Comparison of ENCODE assay signal across 31 cellular contexts in the genomic region with DNA sequence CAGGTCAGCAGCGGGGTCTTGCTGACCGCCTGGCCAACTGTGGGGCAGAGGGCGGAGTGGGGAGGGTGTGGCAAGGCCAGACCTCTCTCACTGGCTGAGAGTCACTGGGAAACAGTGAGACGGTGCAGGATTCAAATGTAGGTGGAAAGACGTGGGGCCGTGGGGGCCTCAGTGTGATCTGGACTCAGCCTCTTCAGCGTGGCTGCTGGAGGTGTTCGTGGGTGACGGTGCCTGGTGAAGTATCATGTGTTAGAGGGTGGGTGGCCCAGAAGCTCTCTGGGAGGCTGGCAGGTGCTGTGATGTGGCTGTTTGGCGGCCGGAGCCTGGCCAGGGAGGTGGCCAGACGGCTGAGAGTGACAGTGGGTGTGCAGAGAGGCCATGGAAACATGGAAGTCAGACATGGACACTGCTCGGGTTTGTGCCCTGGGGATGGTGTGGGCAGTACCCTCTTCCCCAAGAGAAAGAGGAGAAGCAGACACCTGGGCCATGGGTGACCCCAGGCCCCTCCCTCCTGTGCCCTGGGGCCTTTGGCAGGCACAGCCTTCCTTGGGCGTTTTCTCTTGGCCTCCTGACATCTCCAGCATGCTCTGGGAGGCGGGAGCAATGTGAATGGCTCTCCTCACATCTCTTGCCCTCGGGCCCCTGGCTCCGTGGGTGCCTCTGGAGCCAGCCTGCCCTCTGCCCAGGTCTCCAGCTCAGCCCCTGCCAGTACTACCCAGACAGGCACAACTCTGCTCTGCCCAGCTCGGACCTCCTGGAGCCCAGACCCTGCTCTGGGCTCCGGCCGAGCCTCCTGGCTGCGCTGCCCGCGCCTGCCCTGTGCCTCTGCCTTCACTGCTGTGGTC. TPM values are rescaled to one million over a fixed set of nuclear protein-coding genes. Genes with fewer than 3 reads are reported as not detected.
DNase-seq lines count a peak whose midpoint lies in the region; ATAC-seq, FAIRE-seq and TF ChIP-seq lines count a peak whose summit lies in the region.
"Had no signal": no experiment of that assay in that cellular context is flagged by ENCODE, and none has a peak within 500 bp of the region (broad histone marks: within the 10 kb centered on the region; RNA-seq: fewer than 3 reads in every experiment).

No MANE protein-coding gene starts in this region.

- H3K27ac ChIP-seq in right lobe of liver (no peak overlapping the region), HepG2 (ENCODE audit: extremely low read length, insufficient read depth, low read length) (no peak overlapping the region), mesenchymal stem cell (ENCODE audit: low read length, poor library complexity, severe bottlenecking) (no peak overlapping the region), upper lobe of right lung (no peak overlapping the region)
- H3K27ac ChIP-seq: A549 had no signal

- H2BK12ac ChIP-seq in mesenchymal stem cell (ENCODE audit: low read length in 2 of 2), result no peak overlapping the region

- no peak overlapping the region for H3K14ac ChIP-seq in mesenchymal stem cell (ENCODE audit: low read length in 2 of 2)

- WGBS in right lobe of liver (ENCODE audit: insufficient coverage, low coverage, low lambda C conversion rate, missing lambda C conversion rate), result 77% methylated on average over 7 of the region's 23 CpGs
- WGBS in HepG2 (ENCODE audit: low lambda C conversion rate), result 97% methylated on average over 15 of the region's 23 CpGs
- WGBS in mesenchymal stem cell, result 89% methylated on average over 23 of the region's 23 CpGs

- no peaks in the 10 kb centered on the region for H3K4me1 ChIP-seq in right lobe of liver
- H3K4me1 ChIP-seq in HepG2 (ENCODE audit: insufficient read depth, low read length), result peaks cover 10% of the 10 kb centered on the region; the same call in 1 of the 2 replicates
- H3K4me1 ChIP-seq in mesenchymal stem cell (ENCODE audit: control insufficient read depth, insufficient read depth, low read depth, low read length), result peaks cover 11% of the 10 kb centered on the region
- H3K4me1 ChIP-seq in upper lobe of right lung, result peaks cover 20% of the 10 kb centered on the region
- H3K4me1 ChIP-seq: A549 had no signal

- CTCF ChIA-PET in HepG2 (lab: Yijun Ruan, JAX; ENCODE audit: low intra/inter-chr PET ratio, low total read pairs), result no interaction called here

- H3K79me2 ChIP-seq in HepG2 (ENCODE audit: insufficient read depth, low read length), result no peaks in the 10 kb centered on the region

- peaks cover 32% of the 10 kb centered on the region for H3K27me3 Mint-ChIP-seq in glutamatergic neuron (ENCODE audit: unreplicated experiment)
- H3K27me3 Mint-ChIP-seq in stimulated activated memory B cell treated with anti-CD40 and anti-IgM and Interleukin-4, amounts not matched to agents 10 μg/mL and 1 μg/mL and 100 μg/mL, for 72 hours, result peaks cover 16% of the 10 kb centered on the region
- H3K27me3 Mint-ChIP-seq: activated B cell treated with CpG ODN at 0.5 μM for 24 hours; activated naive CD4-positive, alpha-beta T cell treated with anti-CD3 and anti-CD28 coated beads, Interleukin-2, amount 50 U/mL, for 24 hours had no signal

- intact Hi-C loops in right lobe of liver (cut with DNase I), result no loop called here
- intact Hi-C loops in HepG2 (cut with micrococcal nuclease; ENCODE audit: unreplicated experiment), result no loop called here
- intact Hi-C loops in upper lobe of right lung (cut with DNase I), result no loop called here

- in situ Hi-C loops in HepG2 (cut with HindIII; ENCODE audit: extremely low pct_ligation_motif_present, low pct_unique_long_range_greater_than_20kb), result no loop called here

- H2BK5ac ChIP-seq in mesenchymal stem cell (ENCODE audit: low read depth, low read length, poor library complexity, severe bottlenecking), result no peak overlapping the region

- H4K20me1 ChIP-seq in HepG2 (ENCODE audit: insufficient read depth, low read length), result no peaks in the 10 kb centered on the region; the same call in 1 of the 2 replicates

- H3K9me3 ChIP-seq in right lobe of liver (no peaks in the 10 kb centered on the region), HepG2 (ENCODE audit: low read length) (no peaks in the 10 kb centered on the region), mesenchymal stem cell (ENCODE audit: control insufficient read depth, low read length) (no peaks in the 10 kb centered on the region), upper lobe of right lung (no peaks in the 10 kb centered on the region)
- H3K9me3 ChIP-seq: A549 had no signal

- H3K23ac ChIP-seq in mesenchymal stem cell (ENCODE audit: low read length in 2 of 2), result no peak overlapping the region

- H3K4ac ChIP-seq in mesenchymal stem cell (ENCODE audit: low read depth in 1 of 2, low read length in 2 of 2), result no peak overlapping the region

- H3K79me1 ChIP-seq in mesenchymal stem cell (replicated peaks; ENCODE audit: low read length, poor library complexity, severe bottlenecking), result no peaks in the 10 kb centered on the region

- TF ChIP-seq POLR2A in right lobe of liver (IDR thresholded peaks at IDR 0.05) (no peak), HepG2 (IDR thresholded peaks at IDR 0.05; ENCODE audit: insufficient read depth in 1 of 2, low read depth in 2 of 2, low read length in 2 of 2) (no peak)

- ATAC-seq in right lobe of liver (no peak), HepG2 (no peak), upper lobe of right lung (no peak)
- ATAC-seq in stimulated activated memory B cell treated with anti-CD40 and anti-IgM and Interleukin-4, amounts not matched to agents 10 μg/mL and 1 μg/mL and 100 μg/mL, for 72 hours, result no peak
- ATAC-seq: A549; CD8-positive, alpha-beta T cell; Panc1; T-cell had no signal

- peaks cover 1% of the 10 kb centered on the region for H3K4me1 Mint-ChIP-seq in glutamatergic neuron (ENCODE audit: low read depth, unreplicated experiment)
- peaks cover 39% of the 10 kb centered on the region for H3K4me1 Mint-ChIP-seq in stimulated activated memory B cell treated with anti-CD40 and anti-IgM and Interleukin-4, amounts not matched to agents 10 μg/mL and 1 μg/mL and 100 μg/mL, for 72 hours

- H4K91ac ChIP-seq in mesenchymal stem cell (ENCODE audit: low read length), result no peak overlapping the region

- TF ChIP-seq CTCF in right lobe of liver (IDR thresholded peaks at IDR 0.05) (no peak), HepG2 (CRISPR knock-in tag; IDR thresholded peaks at IDR 0.05) (no peak), glutamatergic neuron (IDR thresholded peaks at IDR 0.05; ENCODE audit: partially characterized antibody, unreplicated experiment) (no peak), upper lobe of right lung (IDR thresholded peaks at IDR 0.05) (no peak)

- no peak overlapping the region for H2AK5ac ChIP-seq in mesenchymal stem cell (ENCODE audit: low read length, severe bottlenecking)

- no peak overlapping the region for H3K9ac ChIP-seq in HepG2 (ENCODE audit: insufficient read depth, low read depth, low read length)
- no peak overlapping the region for H3K9ac ChIP-seq in mesenchymal stem cell (ENCODE audit: low read length)

- H3K36me3 Mint-ChIP-seq in glutamatergic neuron (ENCODE audit: unreplicated experiment), result peaks cover 8% of the 10 kb centered on the region
- H3K36me3 Mint-ChIP-seq in stimulated activated memory B cell treated with anti-CD40 and anti-IgM and Interleukin-4, amounts not matched to agents 10 μg/mL and 1 μg/mL and 100 μg/mL, for 72 hours, result no peaks in the 10 kb centered on the region
- H3K36me3 Mint-ChIP-seq: activated naive CD4-positive, alpha-beta T cell treated with anti-CD3 and anti-CD28 coated beads, Interleukin-2, amount 50 U/mL, for 24 hours; CD8-positive, alpha-beta T cell; T-cell had no signal

- no peak overlapping the region for H2BK120ac ChIP-seq in mesenchymal stem cell (ENCODE audit: low read depth, low read length)

- POLR2A ChIA-PET in HepG2 (lab: Yijun Ruan, JAX), result no interaction called here

- H3K4me3 ChIP-seq in right lobe of liver, result no peak overlapping the region
- no peak overlapping the region for H3K4me3 ChIP-seq in HepG2 (replicated peaks in 1 of 3; ENCODE audit: insufficient read depth in 1 of 3, low read depth in 2 of 3, low read length in 3 of 3)
- no peak overlapping the region for H3K4me3 ChIP-seq in mesenchymal stem cell (ENCODE audit: insufficient read depth in 1 of 2, low read depth in 1 of 2, low read length in 2 of 2)
- H3K4me3 ChIP-seq in upper lobe of right lung, result no peak overlapping the region
- H3K4me3 ChIP-seq: A549 had no signal

- H3K4me3 Mint-ChIP-seq in glutamatergic neuron (ENCODE audit: unreplicated experiment), result no peak overlapping the region
- H3K4me3 Mint-ChIP-seq in stimulated activated memory B cell treated with anti-CD40 and anti-IgM and Interleukin-4, amounts not matched to agents 10 μg/mL and 1 μg/mL and 100 μg/mL, for 72 hours, result no peak overlapping the region
- H3K4me3 Mint-ChIP-seq: activated B cell treated with CpG ODN at 0.5 μM for 24 hours; activated naive CD4-positive, alpha-beta T cell treated with anti-CD3 and anti-CD28 coated beads, Interleukin-2, amount 50 U/mL, for 24 hours; activated T-helper 1 cell treated with anti-CD3 and anti-CD28 coated beads, Interleukin-12 subunit alpha, Interleukin-12 subunit beta, Interleukin-2, Interleukin-4 antibody, amounts not matched to agents 30 ng/mL and 10 ng/mL and 1 ng/mL, durations not matched to agents 14 hours and 24 hours and 36 hours; CD8-positive, alpha-beta T cell; HFFc6; T-cell had no signal

- H3K27ac Mint-ChIP-seq in glutamatergic neuron (ENCODE audit: unreplicated experiment), result no peak overlapping the region
- no peak overlapping the region for H3K27ac Mint-ChIP-seq in stimulated activated memory B cell treated with anti-CD40 and anti-IgM and Interleukin-4, amounts not matched to agents 10 μg/mL and 1 μg/mL and 100 μg/mL, for 72 hours
- H3K27ac Mint-ChIP-seq: activated B cell treated with CpG ODN at 0.5 μM for 24 hours; activated naive CD4-positive, alpha-beta T cell treated with anti-CD3 and anti-CD28 coated beads, Interleukin-2, amount 50 U/mL, for 24 hours; activated T-helper 1 cell treated with anti-CD3 and anti-CD28 coated beads, Interleukin-12 subunit alpha, Interleukin-12 subunit beta, Interleukin-2, Interleukin-4 antibody, amounts not matched to agents 30 ng/mL and 10 ng/mL and 1 ng/mL, durations not matched to agents 14 hours and 24 hours and 36 hours; CD8-positive, alpha-beta T cell; HFFc6; T-cell had no signal

- H4K8ac ChIP-seq in mesenchymal stem cell (ENCODE audit: low read length), result peak overlapping the region; percentile 9

- peaks cover 7% of the 10 kb centered on the region for H3K9me3 Mint-ChIP-seq in glutamatergic neuron (ENCODE audit: unreplicated experiment)
- H3K9me3 Mint-ChIP-seq in stimulated activated memory B cell treated with anti-CD40 and anti-IgM and Interleukin-4, amounts not matched to agents 10 μg/mL and 1 μg/mL and 100 μg/mL, for 72 hours, result no peaks in the 10 kb centered on the region
- H3K9me3 Mint-ChIP-seq: activated B cell treated with CpG ODN at 0.5 μM for 24 hours; activated naive CD4-positive, alpha-beta T cell treated with anti-CD3 and anti-CD28 coated beads, Interleukin-2, amount 50 U/mL, for 24 hours; activated T-helper 1 cell treated with anti-CD3 and anti-CD28 coated beads, Interleukin-12 subunit alpha, Interleukin-12 subunit beta, Interleukin-2, Interleukin-4 antibody, amounts not matched to agents 30 ng/mL and 10 ng/mL and 1 ng/mL, durations not matched to agents 14 hours and 24 hours and 36 hours; CD8-positive, alpha-beta T cell; HFFc6; T-cell had no signal

- no peak overlapping the region for H3K18ac ChIP-seq in mesenchymal stem cell (ENCODE audit: low read depth in 1 of 2, low read length in 2 of 2)

- H2BK15ac ChIP-seq in mesenchymal stem cell (ENCODE audit: low read depth, poor library complexity, severe bottlenecking), result no peak overlapping the region

- H3K27me3 ChIP-seq in right lobe of liver (no peaks in the 10 kb centered on the region), HepG2 (ENCODE audit: control insufficient read depth in 1 of 2, insufficient read depth in 2 of 2, low read length in 2 of 2) (no peaks in the 10 kb centered on the region), mesenchymal stem cell (ENCODE audit: control insufficient read depth in 1 of 2, insufficient read depth in 1 of 2, low read length in 2 of 2) (peaks cover 10 to 19% of the 10 kb centered on the region in 2 experiments), upper lobe of right lung (no peaks in the 10 kb centered on the region)

- H2AFZ ChIP-seq in HepG2 (ENCODE audit: low read length) (no peak overlapping the region), mesenchymal stem cell (ENCODE audit: low read depth, low read length) (no peak overlapping the region)

- TF ChIP-seq EP300 in HepG2 (IDR thresholded peaks at IDR 0.05; ENCODE audit: low read depth in 2 of 2, low read length in 2 of 2) (no peak), HepG2 (CRISPR knock-in tag; IDR thresholded peaks at IDR 0.05; ENCODE audit: borderline replicate concordance) (no peak)

- TF ChIP-seq RAD21 in HepG2 (CRISPR knock-in tag; IDR thresholded peaks at IDR 0.05), result no peak

- H3K4me2 ChIP-seq in HepG2 (ENCODE audit: low read depth, low read length) (no peak overlapping the region), mesenchymal stem cell (ENCODE audit: low read length, poor library complexity, severe bottlenecking) (no peak overlapping the region)
- H3K4me2 ChIP-seq: A549 had no signal

- peak in 2 of 3 donors; percentile 35 to 40 for DNase-seq in right lobe of liver
- DNase-seq in HepG2 (ENCODE audit: low spot score), result no peak
- DNase-seq in glutamatergic neuron, result peak; percentile 11
- DNase-seq in mesenchymal stem cell, result no peak
- peak; percentile 59 for DNase-seq in upper lobe of right lung
- DNase-seq in central memory CD4-positive, alpha-beta T cell, result no peak
- DNase-seq in NCI-H1417 treated with DMSO at 0.1 percent for 48 hours (lab: John Stamatoyannopoulos, UW), result no peak
- DNase-seq: activated B cell treated with CpG ODN at 0.5 μM for 24 hours; activated CD4-positive, alpha-beta T cell treated with anti-CD3 and anti-CD28 coated beads, Interleukin-2, amount 50 U/mL, for 4 hours; AML-193; CD8-positive, alpha-beta T cell; cerebellar nuclear complex; DMS153; effector CD4-positive, alpha-beta T cell; HFFc6; kidney glomerular epithelial cell; mesendoderm; NCI-H1048; NCI-H187; NCI-H2171 treated with DMSO at 0.1 percent for 48 hours; NCI-H524; T-cell; trophoblast cell had no signal

- H3K36me3 ChIP-seq in right lobe of liver, result peaks cover 0 to 20% (median 0%) of the 10 kb centered on the region in 4 donors
- H3K36me3 ChIP-seq in HepG2 (replicated peaks in 1 of 2; ENCODE audit: control insufficient read depth in 1 of 2, insufficient read depth in 2 of 2, low read length in 2 of 2), result peaks cover 15 to 28% of the 10 kb centered on the region in 2 experiments
- H3K36me3 ChIP-seq in mesenchymal stem cell (ENCODE audit: control insufficient read depth in 1 of 2, insufficient read depth in 2 of 2, low read depth in 1 of 2, low read length in 2 of 2), result peaks cover 0 to 11% of the 10 kb centered on the region in 2 experiments
- H3K36me3 ChIP-seq in upper lobe of right lung, result no peaks in the 10 kb centered on the region

- no TSS peak for BruUV-seq in HepG2 (replicated peaks; lab: Mats Ljungman, UMichigan)

- no peak for FAIRE-seq in HepG2 (lab: Jason Lieb, UNC)
- FAIRE-seq: A549 had no signal

RNA-seq across cellular contexts. Expression of gene ACR, which starts 10.1 kb away (rescaled TPM):
- total RNA-seq in right lobe of liver, result under 1 TPM in 5 of 6 experiments, not detected in 1; 0.34 to 0.84 (median 0.55) TPM
- total RNA-seq in HepG2 (2016; rRNA removed; fragmentation: Illumina TruSeq; extraction: Trizol), result not detected in 2 replicates
- total RNA-seq in HepG2 (2016; cell fraction: cytosol; rRNA removed; fragmentation: Illumina TruSeq; extraction: Trizol; ENCODE audit: low read depth), result not detected in 2 replicates
- total RNA-seq in HepG2 (2016; cell fraction: insoluble cytoplasmic fraction; rRNA removed; fragmentation: Illumina TruSeq; extraction: Trizol), result not detected in 2 replicates
- not detected in 2 replicates for total RNA-seq in HepG2 (2016; cell fraction: membrane; rRNA removed; fragmentation: Illumina TruSeq; extraction: Trizol)
- not detected in 2 replicates for total RNA-seq in HepG2 (2016; cell fraction: nucleus; rRNA removed; fragmentation: Illumina TruSeq; extraction: Trizol)
- 0.15 and 0.29 TPM in 2 replicates for polyA plus RNA-seq in HepG2 (2011; rRNA removed)
- polyA plus RNA-seq in HepG2 (2011; cell fraction: cytosol; rRNA removed), result 0.04 and 0.12 TPM in 2 replicates
- polyA plus RNA-seq in HepG2 (2011; cell fraction: nucleus; rRNA removed), result 0.51 and 0.73 TPM in 2 replicates
- polyA plus RNA-seq in HepG2 (2012), result 0.44 TPM in 1 of 2 replicates, not detected in the other
- not detected in 2 replicates for polyA plus RNA-seq in HepG2 (2016; cell fraction: cytosol; fragmentation: Illumina TruSeq; extraction: Trizol; ENCODE audit: low read depth)
- polyA plus RNA-seq in HepG2 (2016; cell fraction: insoluble cytoplasmic fraction; fragmentation: Illumina TruSeq; extraction: Trizol; ENCODE audit: low read depth), result not detected in 2 replicates
- not detected in 2 replicates for polyA plus RNA-seq in HepG2 (2016; cell fraction: membrane; fragmentation: Illumina TruSeq; extraction: Trizol; ENCODE audit: low read depth)
- not detected in 2 replicates for polyA plus RNA-seq in HepG2 (2016; cell fraction: nucleus; fragmentation: Illumina TruSeq; extraction: Trizol; ENCODE audit: insufficient read depth, low read depth)
- not detected in 2 replicates for polyA minus RNA-seq in HepG2 (2011; rRNA and poly(A)+ RNA removed; ENCODE audit: low replicate concordance)
- polyA minus RNA-seq in HepG2 (2011; cell fraction: cytosol; rRNA and poly(A)+ RNA removed), result not detected in 2 replicates
- polyA minus RNA-seq in HepG2 (2011; cell fraction: nucleus; rRNA and poly(A)+ RNA removed), result 0.62 and 0.77 TPM in 2 replicates
- not detected for total RNA-seq in glutamatergic neuron (ENCODE audit: unreplicated experiment)
- polyA plus RNA-seq in mesenchymal stem cell (2013, experiment 1 of 2), result 0.03 TPM
- polyA plus RNA-seq in mesenchymal stem cell (2013, experiment 2 of 2), result not detected
- total RNA-seq in upper lobe of right lung, result 4.5 TPM
- total RNA-seq: activated B cell treated with CpG ODN at 0.5 μM for 24 hours; activated T-helper 1 cell treated with anti-CD3 and anti-CD28 coated beads, Interleukin-12 subunit alpha, Interleukin-12 subunit beta, Interleukin-2, Interleukin-4 antibody, amounts not matched to agents 30 ng/mL and 10 ng/mL and 1 ng/mL, durations not matched to agents 14 hours and 24 hours and 36 hours; CD8-positive, alpha-beta T cell; fibroblast of villous mesenchyme; HFFc6; myocyte; SK-MEL-5; T-cell had no signal
- polyA plus RNA-seq: A549 had no signal

RNA-seq across cellular contexts. Expression of gene SHANK3, which starts 55.3 kb away (rescaled TPM):
- total RNA-seq in right lobe of liver (10 to 100 TPM in 5 of 6 experiments, 1 to 10 TPM in 1; 9.7 to 16.0 (median 14.8) TPM), HepG2 (2016; rRNA removed; fragmentation: Illumina TruSeq; extraction: Trizol) (1.9 and 2.9 TPM in 2 replicates), glutamatergic neuron (ENCODE audit: unreplicated experiment) (20.4 TPM), upper lobe of right lung (59.9 TPM)
- 0.79 and 1.0 TPM in 2 replicates for total RNA-seq in HepG2 (2016; cell fraction: cytosol; rRNA removed; fragmentation: Illumina TruSeq; extraction: Trizol; ENCODE audit: low read depth)
- 1.7 and 2.9 TPM in 2 replicates for total RNA-seq in HepG2 (2016; cell fraction: insoluble cytoplasmic fraction; rRNA removed; fragmentation: Illumina TruSeq; extraction: Trizol)
- total RNA-seq in HepG2 (2016; cell fraction: membrane; rRNA removed; fragmentation: Illumina TruSeq; extraction: Trizol), result 2.3 TPM in 2 replicates
- total RNA-seq in HepG2 (2016; cell fraction: nucleus; rRNA removed; fragmentation: Illumina TruSeq; extraction: Trizol), result 2.9 and 3.7 TPM in 2 replicates
- 4.6 and 6.5 TPM in 2 replicates for polyA plus RNA-seq in HepG2 (2011; rRNA removed)
- polyA plus RNA-seq in HepG2 (2011; cell fraction: cytosol; rRNA removed), result 3.0 and 3.9 TPM in 2 replicates
- 25.0 and 33.1 TPM in 2 replicates for polyA plus RNA-seq in HepG2 (2011; cell fraction: nucleus; rRNA removed)
- polyA plus RNA-seq in HepG2 (2012), result 7.9 and 8.7 TPM in 2 replicates
- polyA plus RNA-seq in HepG2 (2016; cell fraction: cytosol; fragmentation: Illumina TruSeq; extraction: Trizol; ENCODE audit: low read depth), result 0.66 and 0.71 TPM in 2 replicates
- 3.0 and 4.2 TPM in 2 replicates for polyA plus RNA-seq in HepG2 (2016; cell fraction: insoluble cytoplasmic fraction; fragmentation: Illumina TruSeq; extraction: Trizol; ENCODE audit: low read depth)
- polyA plus RNA-seq in HepG2 (2016; cell fraction: membrane; fragmentation: Illumina TruSeq; extraction: Trizol; ENCODE audit: low read depth), result 1.6 and 1.9 TPM in 2 replicates
- polyA plus RNA-seq in HepG2 (2016; cell fraction: nucleus; fragmentation: Illumina TruSeq; extraction: Trizol; ENCODE audit: insufficient read depth, low read depth), result 14.0 and 17.0 TPM in 2 replicates
- polyA minus RNA-seq in HepG2 (2011; rRNA and poly(A)+ RNA removed; ENCODE audit: low replicate concordance), result 0.07 and 4.8 TPM in 2 replicates
- 5.2 and 5.4 TPM in 2 replicates for polyA minus RNA-seq in HepG2 (2011; cell fraction: cytosol; rRNA and poly(A)+ RNA removed)
- polyA minus RNA-seq in HepG2 (2011; cell fraction: nucleus; rRNA and poly(A)+ RNA removed), result 5.8 and 5.9 TPM in 2 replicates
- 2.1 TPM for polyA plus RNA-seq in mesenchymal stem cell (2013, experiment 1 of 2)
- 2.1 TPM for polyA plus RNA-seq in mesenchymal stem cell (2013, experiment 2 of 2)
- total RNA-seq: activated B cell treated with CpG ODN at 0.5 μM for 24 hours; CD8-positive, alpha-beta T cell had no signal

RNA-seq across cellular contexts. Expression of gene RABL2B, which starts 55.5 kb away (rescaled TPM):
- 10 to 100 TPM in 3 of 6 experiments, 1 to 10 TPM in 3; 3.0 to 14.2 (median 9.5) TPM for total RNA-seq in right lobe of liver
- total RNA-seq in HepG2 (2016; rRNA removed; fragmentation: Illumina TruSeq; extraction: Trizol), result 4.9 and 8.0 TPM in 2 replicates
- total RNA-seq in HepG2 (2016; cell fraction: cytosol; rRNA removed; fragmentation: Illumina TruSeq; extraction: Trizol; ENCODE audit: low read depth), result 9.0 and 9.7 TPM in 2 replicates
- total RNA-seq in HepG2 (2016; cell fraction: insoluble cytoplasmic fraction; rRNA removed; fragmentation: Illumina TruSeq; extraction: Trizol), result 4.5 and 7.5 TPM in 2 replicates
- 5.4 and 9.1 TPM in 2 replicates for total RNA-seq in HepG2 (2016; cell fraction: membrane; rRNA removed; fragmentation: Illumina TruSeq; extraction: Trizol)
- 12.7 and 14.3 TPM in 2 replicates for total RNA-seq in HepG2 (2016; cell fraction: nucleus; rRNA removed; fragmentation: Illumina TruSeq; extraction: Trizol)
- 27.9 and 28.3 TPM in 2 replicates for polyA plus RNA-seq in HepG2 (2011; rRNA removed)
- polyA plus RNA-seq in HepG2 (2011; cell fraction: cytosol; rRNA removed), result 8.2 and 9.8 TPM in 2 replicates
- 75.3 and 87.9 TPM in 2 replicates for polyA plus RNA-seq in HepG2 (2011; cell fraction: nucleus; rRNA removed)
- polyA plus RNA-seq in HepG2 (2012), result 9.5 and 9.6 TPM in 2 replicates
- polyA plus RNA-seq in HepG2 (2016; cell fraction: cytosol; fragmentation: Illumina TruSeq; extraction: Trizol; ENCODE audit: low read depth), result 4.1 and 6.8 TPM in 2 replicates
- polyA plus RNA-seq in HepG2 (2016; cell fraction: insoluble cytoplasmic fraction; fragmentation: Illumina TruSeq; extraction: Trizol; ENCODE audit: low read depth), result 11.8 and 12.5 TPM in 2 replicates
- polyA plus RNA-seq in HepG2 (2016; cell fraction: membrane; fragmentation: Illumina TruSeq; extraction: Trizol; ENCODE audit: low read depth), result 8.9 and 10.0 TPM in 2 replicates
- polyA plus RNA-seq in HepG2 (2016; cell fraction: nucleus; fragmentation: Illumina TruSeq; extraction: Trizol; ENCODE audit: insufficient read depth, low read depth), result 38.4 and 47.1 TPM in 2 replicates
- 16.1 and 22.0 TPM in 2 replicates for polyA minus RNA-seq in HepG2 (2011; rRNA and poly(A)+ RNA removed; ENCODE audit: low replicate concordance)
- 4.2 and 4.7 TPM in 2 replicates for polyA minus RNA-seq in HepG2 (2011; cell fraction: cytosol; rRNA and poly(A)+ RNA removed)
- polyA minus RNA-seq in HepG2 (2011; cell fraction: nucleus; rRNA and poly(A)+ RNA removed), result 21.5 and 23.5 TPM in 2 replicates
- total RNA-seq in glutamatergic neuron (ENCODE audit: unreplicated experiment), result 19.2 TPM
- 18.5 TPM for polyA plus RNA-seq in mesenchymal stem cell (2013, experiment 1 of 2)
- polyA plus RNA-seq in mesenchymal stem cell (2013, experiment 2 of 2), result 16.0 TPM
- total RNA-seq in upper lobe of right lung, result 27.0 TPM

Comparison
In these comparisons a context has a peak if more than half of its experiments do, and no peak if none do; other contexts are left out.
1. DNase-seq: peak in right lobe of liver (2 of 3), glutamatergic neuron (single experiment) and upper lobe of right lung (single experiment); none in HepG2 (single experiment), mesenchymal stem cell (single experiment), central memory CD4-positive, alpha-beta T cell (single experiment) and NCI-H1417 treated with DMSO at 0.1 percent for 48 hours (single experiment).